Comparison of ENCODE assay signal across 18 cellular contexts in the genomic region with DNA sequence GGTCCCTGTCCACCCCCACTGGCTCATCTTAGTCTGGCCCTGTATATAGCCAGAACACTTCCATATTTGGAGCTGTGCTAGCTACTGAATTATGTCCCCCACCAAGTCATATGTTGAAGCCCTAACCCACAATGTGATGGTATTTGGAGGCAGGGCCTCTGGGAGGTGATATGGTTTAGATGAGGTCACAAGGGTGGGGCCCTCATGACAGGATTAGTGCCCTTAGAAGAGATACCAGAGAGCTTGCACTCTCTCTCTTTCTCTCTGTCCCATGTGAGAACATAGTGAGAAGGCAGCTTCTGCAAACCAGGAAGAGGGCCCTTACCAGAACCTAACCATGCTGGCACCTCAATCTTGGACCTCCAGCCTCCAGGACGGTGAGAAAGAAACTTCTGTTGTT. TPM values are rescaled to one million over a fixed set of nuclear protein-coding genes. Genes with fewer than 3 reads are reported as not detected.
"Had no signal": no experiment of that assay in that cellular context is flagged by ENCODE, and none has a peak within 500 bp of the region (broad histone marks: within the 10 kb centered on the region; RNA-seq: fewer than 3 reads in every experiment).

No MANE protein-coding gene starts in this region.

- H3K4me3 ChIP-seq: psoas muscle, sigmoid colon, skin epidermis, thyroid gland, upper lobe of left lung, uterus had no signal

- H3K27me3 ChIP-seq: foreskin keratinocyte, sigmoid colon, thyroid gland, upper lobe of left lung, uterus had no signal

- H3K4me3 Mint-ChIP-seq: memory B cell; nephron; stimulated activated naive B cell treated with anti-CD40 and anti-IgM and Interleukin-4, amounts not matched to agents 10 μg/mL and 1 μg/mL and 100 μg/mL, for 72 hours had no signal

- H3K36me3 Mint-ChIP-seq: memory B cell had no signal

- H3K27ac Mint-ChIP-seq: memory B cell; stimulated activated naive B cell treated with anti-CD40 and anti-IgM and Interleukin-4, amounts not matched to agents 10 μg/mL and 1 μg/mL and 100 μg/mL, for 72 hours had no signal

- H3K27ac ChIP-seq: foreskin keratinocyte, psoas muscle, sigmoid colon, skin epidermis, thyroid gland, upper lobe of left lung, uterus had no signal

- H3K4me1 ChIP-seq: sigmoid colon, thyroid gland, upper lobe of left lung, uterus had no signal

- ATAC-seq: foreskin keratinocyte; psoas muscle; stimulated activated naive B cell treated with anti-CD40 and anti-IgM and Interleukin-4, amounts not matched to agents 10 μg/mL and 1 μg/mL and 100 μg/mL, for 72 hours had no signal

- H3K9me3 ChIP-seq: psoas muscle, thyroid gland, uterus had no signal

- H3K27me3 Mint-ChIP-seq: memory B cell; stimulated activated naive B cell treated with anti-CD40 and anti-IgM and Interleukin-4, amounts not matched to agents 10 μg/mL and 1 μg/mL and 100 μg/mL, for 72 hours had no signal

- H3K36me3 ChIP-seq: sigmoid colon, thyroid gland, upper lobe of left lung, uterus had no signal

- DNase-seq: erythroblast; foreskin keratinocyte; hippocampal formation; kidney glomerular epithelial cell; midbrain; psoas muscle; retina; sigmoid colon; stimulated activated CD4-positive, alpha-beta T cell treated with anti-CD3 and anti-CD28 coated beads, Interleukin-2, amount 100 ng/mL, for 24 hours; stimulated activated CD4-positive, alpha-beta T cell treated with anti-CD3 and anti-CD28 coated beads, Interleukin-4, amount 100 ng/mL, for 4 hours; stimulated activated naive B cell treated with anti-CD40 and anti-IgM and Interleukin-4, amounts not matched to agents 10 μg/mL and 1 μg/mL and 100 μg/mL, for 72 hours; thyroid gland; upper lobe of left lung; uterus had no signal

RNA-seq across cellular contexts. Expression of a gene that starts 31.2 kb away (rescaled TPM):
- total RNA-seq: endothelial cell of umbilical vein had no signal
- polyA plus RNA-seq: endothelial cell of umbilical vein had no signal
